In genomic region chr1:224092111-224092510, GRCh38 we compare ENCODE assay signal across 7 cellular contexts.
"Had no signal": no experiment of that assay in that cellular context is flagged by ENCODE, and none has a peak within 500 bp of the region (broad histone marks: within the 10 kb centered on the region; RNA-seq: fewer than 3 reads in every experiment).

No MANE protein-coding gene starts in this region.

- H3K9ac ChIP-seq: KMS-11 had no signal

- H3K4me2 ChIP-seq: KMS-11 had no signal

- DNase-seq: IMR-90, KBM-7, KG1 had no signal

- ATAC-seq: HepG2, K562 had no signal

- H3K27ac ChIP-seq: HL-60, KMS-11 had no signal

- H3K4me3 ChIP-seq: K562 had no signal
